Comparison of ENCODE assay signal across 17 cellular contexts in genomic region chr1:9606458-9606857, GRCh38. TPM values are rescaled to one million over a fixed set of nuclear protein-coding genes. Genes with fewer than 3 reads are reported as not detected.
DNase-seq lines count a peak whose midpoint lies in the region; ATAC-seq, FAIRE-seq and TF ChIP-seq lines count a peak whose summit lies in the region.
"Had no signal": no experiment of that assay in that cellular context is flagged by ENCODE, and none has a peak within 500 bp of the region (broad histone marks: within the 10 kb centered on the region; RNA-seq: fewer than 3 reads in every experiment).

No MANE protein-coding gene starts in this region.

- TF ChIP-seq CTCF in HepG2 (CRISPR knock-in tag; IDR thresholded peaks at IDR 0.05) (no peak), right lobe of liver (IDR thresholded peaks at IDR 0.05) (no peak), RWPE1 (conservative IDR thresholded peaks at IDR 0.05; ENCODE audit: low read depth) (no peak), osteoblast (IDR thresholded peaks at IDR 0.05; ENCODE audit: extremely low read depth, low read depth, low read length) (no peak)

- H3K9ac ChIP-seq in HepG2 (ENCODE audit: insufficient read depth, low read depth, low read length) = no peak overlapping the region

- POLR2A ChIA-PET in HepG2 (lab: Yijun Ruan, JAX) (no interaction called here), RWPE1 (lab: Yijun Ruan, JAX; ENCODE audit: low non-redundant PET) (no interaction called here)

- intact Hi-C loops in HepG2 (cut with micrococcal nuclease; ENCODE audit: unreplicated experiment) (no loop called here), right lobe of liver (cut with DNase I) (no loop called here)

- no peak for DNase-seq in HepG2 (ENCODE audit: low spot score)
- no peak for DNase-seq in right lobe of liver
- DNase-seq in RWPE1 (ENCODE audit: low spot score) = no peak
- DNase-seq in cerebellum (ENCODE audit: low spot score) = peak; percentile 34
- DNase-seq in osteoblast (ENCODE audit: insufficient read length, low spot score, missing footprints) = peak; percentile 81
- DNase-seq in AG08396 (ENCODE audit: low spot score) = no peak
- DNase-seq: Caco-2, DND-41, GDM1, HCEC 1CT, HFFc6 had no signal

- no peaks in the 10 kb centered on the region for H3K4me1 ChIP-seq in HepG2 (ENCODE audit: insufficient read depth, low read length)
- H3K4me1 ChIP-seq in right lobe of liver = no peaks in the 10 kb centered on the region
- no peaks in the 10 kb centered on the region for H3K4me1 ChIP-seq in osteoblast (ENCODE audit: insufficient read depth, low read length)
- H3K4me1 ChIP-seq: A549, Caco-2 had no signal

- no TSS peak for BruUV-seq in HepG2 (replicated peaks; lab: Mats Ljungman, UMichigan)

- in situ Hi-C loops in HepG2 (cut with HindIII; ENCODE audit: extremely low pct_ligation_motif_present, low pct_unique_long_range_greater_than_20kb) = no loop called here

- H3K36me3 ChIP-seq in HepG2 (replicated peaks in 1 of 2; ENCODE audit: control insufficient read depth in 1 of 2, insufficient read depth in 2 of 2, low read length in 2 of 2) (peaks cover 24 to 45% of the 10 kb centered on the region in 2 experiments; a peak in 4 of 5 replicates), right lobe of liver (peaks cover 0 to 7% (median 0%) of the 10 kb centered on the region in 4 donors), osteoblast (ENCODE audit: insufficient read depth, low read length) (peaks cover 19% of the 10 kb centered on the region)

- TF ChIP-seq POLR2A in HepG2 (IDR thresholded peaks at IDR 0.05; ENCODE audit: insufficient read depth in 1 of 2, low read depth in 2 of 2, low read length in 2 of 2) (no peak), right lobe of liver (IDR thresholded peaks at IDR 0.05) (no peak), GM18505 (IDR thresholded peaks at IDR 0.05; ENCODE audit: borderline replicate concordance, extremely low read depth, insufficient read depth, insufficient read length) (no peak)

- H3K27me3 ChIP-seq in HepG2 (ENCODE audit: control insufficient read depth in 1 of 2, insufficient read depth in 2 of 2, low read length in 2 of 2) (no peaks in the 10 kb centered on the region), right lobe of liver (no peaks in the 10 kb centered on the region), osteoblast (ENCODE audit: insufficient read depth, low read length) (no peaks in the 10 kb centered on the region)

- H3K79me2 ChIP-seq in HepG2 (ENCODE audit: insufficient read depth, low read length) (no peaks in the 10 kb centered on the region), osteoblast (ENCODE audit: insufficient read depth, low read length) (no peaks in the 10 kb centered on the region)

- no peak for FAIRE-seq in HepG2 (lab: Jason Lieb, UNC)
- FAIRE-seq: A549, GM12892, GM19239 had no signal

- H3K4me2 ChIP-seq in HepG2 (ENCODE audit: low read depth, low read length) (no peak overlapping the region), osteoblast (ENCODE audit: insufficient read depth, low read length) (no peak overlapping the region)
- H3K4me2 ChIP-seq: A549 had no signal

- no peak for TF ChIP-seq RAD21 in HepG2 (CRISPR knock-in tag; IDR thresholded peaks at IDR 0.05)

- CTCF ChIA-PET in HepG2 (lab: Yijun Ruan, JAX; ENCODE audit: low intra/inter-chr PET ratio, low total read pairs) (no interaction called here), RWPE1 (lab: Yijun Ruan, JAX) (no interaction called here)

- ATAC-seq in HepG2 (no peak), right lobe of liver (no peak), GM18505 (IDR thresholded peaks at IDR 0.05; ENCODE audit: unreplicated experiment) (no peak), HG03378 (IDR thresholded peaks at IDR 0.05; ENCODE audit: unreplicated experiment) (no peak)
- ATAC-seq: A549 had no signal

- H4K20me1 ChIP-seq in HepG2 (ENCODE audit: insufficient read depth, low read length) (no peaks in the 10 kb centered on the region), osteoblast (ENCODE audit: insufficient read depth, low read length) (no peaks in the 10 kb centered on the region)

- TF ChIP-seq EP300 in HepG2 (IDR thresholded peaks at IDR 0.05; ENCODE audit: low read depth in 2 of 2, low read length in 2 of 2) = no peak
- TF ChIP-seq EP300 in HepG2 (CRISPR knock-in tag; IDR thresholded peaks at IDR 0.05; ENCODE audit: borderline replicate concordance) = no peak

- 96% methylated on average over 15 of the region's 21 CpGs for WGBS in HepG2 (ENCODE audit: low lambda C conversion rate)
- 91% methylated on average over 12 of the region's 21 CpGs for WGBS in right lobe of liver (ENCODE audit: insufficient coverage, low coverage, low lambda C conversion rate, missing lambda C conversion rate)

- no peak overlapping the region for H3K4me3 ChIP-seq in HepG2 (replicated peaks in 1 of 3; ENCODE audit: insufficient read depth in 1 of 3, low read depth in 2 of 3, low read length in 3 of 3)
- H3K4me3 ChIP-seq in right lobe of liver = no peak overlapping the region
- no peak overlapping the region for H3K4me3 ChIP-seq in osteoblast (ENCODE audit: insufficient read depth, low read length)
- H3K4me3 ChIP-seq: A549 had no signal

- H2AFZ ChIP-seq in HepG2 (ENCODE audit: low read length) = no peak overlapping the region
- H2AFZ ChIP-seq in osteoblast (ENCODE audit: low read length) = no peak overlapping the region

- H3K27ac ChIP-seq in HepG2 (ENCODE audit: extremely low read length, insufficient read depth, low read length) = no peak overlapping the region
- H3K27ac ChIP-seq in right lobe of liver = no peak overlapping the region
- H3K27ac ChIP-seq in RWPE1 = peak overlapping the region; percentile 18
- H3K27ac ChIP-seq in osteoblast (ENCODE audit: low read depth, low read length) = no peak overlapping the region
- H3K27ac ChIP-seq: A549, HL-60 had no signal

- H3K9me3 ChIP-seq in HepG2 (ENCODE audit: low read length) = no peaks in the 10 kb centered on the region
- H3K9me3 ChIP-seq in right lobe of liver = no peaks in the 10 kb centered on the region
- no peaks in the 10 kb centered on the region for H3K9me3 ChIP-seq in osteoblast (ENCODE audit: low read depth, low read length)
- H3K9me3 ChIP-seq: A549, Caco-2 had no signal

TF ChIP-seq in HepG2, 621 proteins besides CTCF, POLR2A, EP300 and RAD21 (continues in another document):
- TF ChIP-seq ZNF205 (CRISPR knock-in tag; IDR thresholded peaks at IDR 0.05) (no peak), FOXA3 (CRISPR knock-in tag; IDR thresholded peaks at IDR 0.05) (no peak)

RNA-seq across cellular contexts. Expression of gene TMEM201, which starts 17.7 kb away (rescaled TPM):
- total RNA-seq in HepG2 (2016; rRNA removed; fragmentation: Illumina TruSeq; extraction: Trizol) (5.7 and 8.2 TPM in 2 replicates), right lobe of liver (1 to 10 TPM; 1.6 to 5.8 (median 3.0) TPM), cerebellum (9.0 TPM), osteoblast (5.9 and 6.2 TPM in 2 replicates)
- 2.8 TPM in 2 replicates for total RNA-seq in HepG2 (2016; cell fraction: cytosol; rRNA removed; fragmentation: Illumina TruSeq; extraction: Trizol; ENCODE audit: low read depth)
- total RNA-seq in HepG2 (2016; cell fraction: insoluble cytoplasmic fraction; rRNA removed; fragmentation: Illumina TruSeq; extraction: Trizol) = 3.7 and 9.3 TPM in 2 replicates
- total RNA-seq in HepG2 (2016; cell fraction: membrane; rRNA removed; fragmentation: Illumina TruSeq; extraction: Trizol) = 8.8 and 9.5 TPM in 2 replicates
- 13.9 and 14.4 TPM in 2 replicates for total RNA-seq in HepG2 (2016; cell fraction: nucleus; rRNA removed; fragmentation: Illumina TruSeq; extraction: Trizol)
- polyA plus RNA-seq in HepG2 (2011; rRNA removed) = 1.5 and 2.1 TPM in 2 replicates
- polyA plus RNA-seq in HepG2 (2011; cell fraction: cytosol; rRNA removed) = 1.2 and 1.7 TPM in 2 replicates
- polyA plus RNA-seq in HepG2 (2011; cell fraction: nucleus; rRNA removed) = 11.5 and 13.6 TPM in 2 replicates
- polyA plus RNA-seq in HepG2 (2012) = 4.9 and 7.2 TPM in 2 replicates
- 2.6 and 2.7 TPM in 2 replicates for polyA plus RNA-seq in HepG2 (2016; cell fraction: cytosol; fragmentation: Illumina TruSeq; extraction: Trizol; ENCODE audit: low read depth)
- polyA plus RNA-seq in HepG2 (2016; cell fraction: insoluble cytoplasmic fraction; fragmentation: Illumina TruSeq; extraction: Trizol; ENCODE audit: low read depth) = 5.4 and 7.8 TPM in 2 replicates
- polyA plus RNA-seq in HepG2 (2016; cell fraction: membrane; fragmentation: Illumina TruSeq; extraction: Trizol; ENCODE audit: low read depth) = 6.4 and 6.7 TPM in 2 replicates
- polyA plus RNA-seq in HepG2 (2016; cell fraction: nucleus; fragmentation: Illumina TruSeq; extraction: Trizol; ENCODE audit: insufficient read depth, low read depth) = 24.0 and 25.7 TPM in 2 replicates
- polyA minus RNA-seq in HepG2 (2011; rRNA and poly(A)+ RNA removed; ENCODE audit: low replicate concordance) = 8.5 and 12.3 TPM in 2 replicates
- polyA minus RNA-seq in HepG2 (2011; cell fraction: cytosol; rRNA and poly(A)+ RNA removed) = 5.4 and 5.5 TPM in 2 replicates
- polyA minus RNA-seq in HepG2 (2011; cell fraction: nucleus; rRNA and poly(A)+ RNA removed) = 9.0 and 9.2 TPM in 2 replicates

RNA-seq across cellular contexts. Expression of gene PIK3CD, which starts 45.1 kb away (rescaled TPM):
- total RNA-seq in HepG2 (2016; rRNA removed; fragmentation: Illumina TruSeq; extraction: Trizol) = 6.6 and 7.1 TPM in 2 replicates
- total RNA-seq in HepG2 (2016; cell fraction: cytosol; rRNA removed; fragmentation: Illumina TruSeq; extraction: Trizol; ENCODE audit: low read depth) = 1.2 and 1.5 TPM in 2 replicates
- total RNA-seq in HepG2 (2016; cell fraction: insoluble cytoplasmic fraction; rRNA removed; fragmentation: Illumina TruSeq; extraction: Trizol) = 5.2 and 7.8 TPM in 2 replicates
- total RNA-seq in HepG2 (2016; cell fraction: membrane; rRNA removed; fragmentation: Illumina TruSeq; extraction: Trizol) = 3.5 and 3.7 TPM in 2 replicates
- total RNA-seq in HepG2 (2016; cell fraction: nucleus; rRNA removed; fragmentation: Illumina TruSeq; extraction: Trizol) = 6.8 and 7.8 TPM in 2 replicates
- 10.0 and 12.5 TPM in 2 replicates for polyA plus RNA-seq in HepG2 (2011; rRNA removed)
- polyA plus RNA-seq in HepG2 (2011; cell fraction: cytosol; rRNA removed) = 6.6 and 8.0 TPM in 2 replicates
- polyA plus RNA-seq in HepG2 (2011; cell fraction: nucleus; rRNA removed) = 43.0 and 43.6 TPM in 2 replicates
- 9.7 and 11.2 TPM in 2 replicates for polyA plus RNA-seq in HepG2 (2012)
- polyA plus RNA-seq in HepG2 (2016; cell fraction: cytosol; fragmentation: Illumina TruSeq; extraction: Trizol; ENCODE audit: low read depth) = 0.95 and 1.2 TPM in 2 replicates
- polyA plus RNA-seq in HepG2 (2016; cell fraction: insoluble cytoplasmic fraction; fragmentation: Illumina TruSeq; extraction: Trizol; ENCODE audit: low read depth) = 5.2 and 6.0 TPM in 2 replicates
- 2.1 and 2.5 TPM in 2 replicates for polyA plus RNA-seq in HepG2 (2016; cell fraction: membrane; fragmentation: Illumina TruSeq; extraction: Trizol; ENCODE audit: low read depth)
- 18.6 and 20.4 TPM in 2 replicates for polyA plus RNA-seq in HepG2 (2016; cell fraction: nucleus; fragmentation: Illumina TruSeq; extraction: Trizol; ENCODE audit: insufficient read depth, low read depth)
- 1.2 and 22.6 TPM in 2 replicates for polyA minus RNA-seq in HepG2 (2011; rRNA and poly(A)+ RNA removed; ENCODE audit: low replicate concordance)
- 8.6 and 9.7 TPM in 2 replicates for polyA minus RNA-seq in HepG2 (2011; cell fraction: cytosol; rRNA and poly(A)+ RNA removed)
- 11.7 and 12.7 TPM in 2 replicates for polyA minus RNA-seq in HepG2 (2011; cell fraction: nucleus; rRNA and poly(A)+ RNA removed)
- 1 to 10 TPM; 1.4 to 5.8 (median 2.6) TPM for total RNA-seq in right lobe of liver
- total RNA-seq in cerebellum = 5.2 TPM
- 12.7 and 14.1 TPM in 2 replicates for total RNA-seq in osteoblast

Comparison
In these comparisons a context has a peak if more than half of its experiments do, and no peak if none do; other contexts are left out.
1. DNase-seq: peak in cerebellum (single experiment) and osteoblast (single experiment); none in HepG2 (single experiment), right lobe of liver (0 of 3), RWPE1 (single experiment) and AG08396 (single experiment).